ENCODE assay signal across 15 cellular contexts in the genomic region with DNA sequence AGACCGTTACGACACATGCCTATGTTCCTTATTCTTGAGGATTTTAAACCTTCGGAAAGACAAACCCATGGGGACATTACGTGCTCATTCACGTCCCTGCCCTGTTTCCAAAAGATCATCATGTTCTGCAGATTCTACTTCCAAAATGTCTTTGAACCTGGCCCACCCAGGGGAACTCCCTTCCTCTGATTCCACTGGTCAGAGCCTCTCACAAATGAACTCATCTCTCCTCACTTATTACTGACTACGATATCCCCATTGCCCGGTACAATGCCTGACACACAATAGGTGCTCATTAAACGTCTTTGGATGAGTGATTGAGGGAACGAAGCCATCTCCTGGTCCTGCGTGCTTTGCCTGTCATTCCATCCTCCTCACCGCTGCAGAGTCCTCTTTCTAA.
DNase-seq lines count a peak whose midpoint lies in the region; ATAC-seq and TF ChIP-seq lines count a peak whose summit lies in the region.
"Had no signal": no experiment of that assay in that cellular context is flagged by ENCODE, and none has a peak within 500 bp of the region (broad histone marks: within the 10 kb centered on the region; RNA-seq: fewer than 3 reads in every experiment).

No MANE protein-coding gene starts in this region.

- H3K9me3 ChIP-seq in right atrium auricular region (no peaks in the 10 kb centered on the region), right cardiac atrium (ENCODE audit: control insufficient read depth, low read length) (no peaks in the 10 kb centered on the region)
- H3K9me3 ChIP-seq: HAP-1 had no signal

- WGBS in right cardiac atrium, result 85% methylated on average over 11 of the region's 11 CpGs

- no peak for TF ChIP-seq CTCF in right atrium auricular region (IDR thresholded peaks at IDR 0.05)

- DNase-seq in right atrium auricular region (ENCODE audit: low spot score) (peak; percentile 13), right cardiac atrium (no peak), left lobe of liver (ENCODE audit: low spot score) (peak; percentile 24), ureter (ENCODE audit: low spot score) (peak; percentile 26), GDM1 (lab: John Stamatoyannopoulos, UW) (no peak), HPDE6-E6E7 (ENCODE audit: extremely low spot score) (no peak)
- DNase-seq: C1 segment of cervical spinal cord; Calu3; CD4-positive, alpha-beta memory T cell; COR-L47; DMS53; DMS79 treated with DMSO at 0.1 percent for 48 hours; GOT3; HFFc6 had no signal

- ATAC-seq in right cardiac atrium, result no peak
- ATAC-seq in left lobe of liver, result no peak

- H3K27ac ChIP-seq in right atrium auricular region, result no peak overlapping the region
- no peak overlapping the region for H3K27ac ChIP-seq in right cardiac atrium (ENCODE audit: low read length)

- intact Hi-C loops in right cardiac atrium (cut with DNase I), result loop anchor here in 3 of 4 donors (2.0 to 5.0 kb wide), 3 partner anchors 655 to 675 kb away; no protein-coding TSS in a partner anchor

- H3K27me3 ChIP-seq in right atrium auricular region (no peaks in the 10 kb centered on the region), right cardiac atrium (ENCODE audit: control insufficient read depth, insufficient read depth) (no peaks in the 10 kb centered on the region)

- H3K36me3 ChIP-seq in right atrium auricular region, result no peaks in the 10 kb centered on the region
- H3K36me3 ChIP-seq: HAP-1 had no signal

- no peaks in the 10 kb centered on the region for H3K4me1 ChIP-seq in right atrium auricular region
- H3K4me1 ChIP-seq in right cardiac atrium (ENCODE audit: control insufficient read depth, insufficient read depth, low read length), result no peaks in the 10 kb centered on the region
- H3K4me1 ChIP-seq: HAP-1 had no signal

- H3K4me3 ChIP-seq in right atrium auricular region (no peak overlapping the region), right cardiac atrium (ENCODE audit: low read length) (no peak overlapping the region)
- H3K4me3 ChIP-seq: HAP-1 had no signal

Comparison
In these comparisons a context has a peak if more than half of its experiments do, and no peak if none do; other contexts are left out.
1. DNase-seq: peak in right atrium auricular region (single experiment), left lobe of liver (single experiment) and ureter (single experiment); none in right cardiac atrium (0 of 3), GDM1 (single experiment) and HPDE6-E6E7 (single experiment).